ENCODE assay signal across 8 cellular contexts in genomic region chr9:114588150-114588663, GRCh38. TPM values are rescaled to one million over a fixed set of nuclear protein-coding genes. Genes with fewer than 3 reads are reported as not detected.
A peak's percentile ranks its signal among the peaks of the same experiment; 100 is the strongest.
DNase-seq lines count a peak whose midpoint lies in the region; ATAC-seq and TF ChIP-seq lines count a peak whose summit lies in the region.

No MANE protein-coding gene starts in this region.

- DNase-seq in GM12865 (ENCODE audit: low read depth) (peak; percentile 44), coronary artery (ENCODE audit: low spot score) (no peak), SW480 (ENCODE audit: low spot score) (no peak), ACHN (no peak)

- no peaks in the 10 kb centered on the region for H3K27me3 ChIP-seq in OCI-LY1 (ENCODE audit: insufficient read depth, low read length)
- H3K27me3 ChIP-seq in mononuclear cell (ENCODE audit: insufficient read depth, low read length), result no peaks in the 10 kb centered on the region

- no peak for ATAC-seq in GM21423 (IDR thresholded peaks at IDR 0.05; ENCODE audit: unreplicated experiment)
- no peak for ATAC-seq in GM19395 (IDR thresholded peaks at IDR 0.05; ENCODE audit: unreplicated experiment)

- H3K27ac ChIP-seq in OCI-LY1 (ENCODE audit: low read depth, low read length, poor library complexity, severe bottlenecking), result peak overlapping the region; percentile 47
- H3K27ac ChIP-seq in coronary artery, result peak overlapping the region; percentile 77 to 88

- no peaks in the 10 kb centered on the region for H3K9me2 ChIP-seq in OCI-LY1 (ENCODE audit: low read depth, low read length)

- H3K36me3 ChIP-seq in OCI-LY1 (ENCODE audit: insufficient read depth, low read length), result peaks cover 12% of the 10 kb centered on the region

- H3F3A ChIP-seq in OCI-LY1 (ENCODE audit: insufficient read depth, low read length), result peaks cover 4% of the 10 kb centered on the region; the same call in 1 of the 2 replicates

- H4K20me1 ChIP-seq in OCI-LY1 (ENCODE audit: insufficient read depth, low read length), result no peaks in the 10 kb centered on the region

- H3K4me1 ChIP-seq in OCI-LY1 (ENCODE audit: insufficient read depth, low read length, severe bottlenecking) (peaks cover 47% of the 10 kb centered on the region), mononuclear cell (ENCODE audit: insufficient read depth, low read length) (peaks cover 59% of the 10 kb centered on the region)

- H3K9ac ChIP-seq in OCI-LY1 (ENCODE audit: low read length), result peak overlapping the region; percentile 97

- peaks cover 54% of the 10 kb centered on the region for H3K79me2 ChIP-seq in OCI-LY1 (ENCODE audit: insufficient read depth, low read length)

- H3K4me3 ChIP-seq in GM12865 (ENCODE audit: low read depth, low read length), result peak overlapping the region; percentile 93
- H3K4me3 ChIP-seq in OCI-LY1 (ENCODE audit: low read depth, low read length, poor library complexity, severe bottlenecking), result peak overlapping the region; percentile 97
- H3K4me3 ChIP-seq in coronary artery, result peak overlapping the region; percentile 94
- peak overlapping the region; percentile 98 for H3K4me3 ChIP-seq in mononuclear cell (ENCODE audit: low read length)

- TF ChIP-seq CTCF in GM12865 (IDR thresholded peaks at IDR 0.05; ENCODE audit: insufficient read depth, low read depth, low read length, missing control alignments) (no peak), OCI-LY1 (IDR thresholded peaks at IDR 0.05; ENCODE audit: low read length) (no peak), coronary artery (IDR thresholded peaks at IDR 0.05) (no peak)

- peak overlapping the region; percentile 93 for H3K4me2 ChIP-seq in OCI-LY1 (ENCODE audit: low read length)

- H3K9me3 ChIP-seq in OCI-LY1 (ENCODE audit: low read length), result no peaks in the 10 kb centered on the region
- no peaks in the 10 kb centered on the region for H3K9me3 ChIP-seq in mononuclear cell (ENCODE audit: low read depth, low read length)

- in situ Hi-C loops in ACHN (cut with HindIII; ENCODE audit: low pct_ligation_motif_present, low pct_unique_long_range_greater_than_20kb, low sequenced_read_pairs), result no loop called here

- H2AFZ ChIP-seq in OCI-LY1 (ENCODE audit: low read length), result no peak overlapping the region

RNA-seq across cellular contexts. Expression of gene ATP6V1G1, which starts 0.6 kb away (rescaled TPM):
- 265 TPM for total RNA-seq in mononuclear cell

RNA-seq across cellular contexts. Expression of gene TMEM268, which starts 22.9 kb away (rescaled TPM):
- total RNA-seq in mononuclear cell, result 11.8 TPM
